In the genomic region with DNA sequence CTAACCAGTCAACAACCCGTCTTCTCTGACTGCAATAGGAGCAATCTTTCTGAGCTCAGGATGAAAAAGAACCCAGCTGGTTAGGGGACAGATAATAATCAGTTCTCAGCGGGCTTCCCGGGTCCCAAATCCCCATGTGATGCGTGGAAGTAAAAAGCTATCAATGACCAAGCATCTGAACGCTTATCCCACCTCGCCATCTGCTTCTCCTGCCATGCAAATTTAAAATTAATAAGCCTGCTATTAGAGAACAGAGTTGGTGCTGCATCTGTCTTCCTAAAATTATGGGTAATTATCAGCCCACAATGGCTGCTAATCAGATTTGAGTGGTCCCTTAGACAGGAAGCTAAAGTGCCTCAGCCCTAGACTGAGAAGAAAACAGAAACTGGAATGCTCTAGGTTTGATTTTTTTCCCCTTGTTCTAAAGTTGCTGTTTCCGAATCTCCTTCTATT, we compare ENCODE assay signal across 14 cellular contexts. TPM values are rescaled to one million over a fixed set of nuclear protein-coding genes. Genes with fewer than 3 reads are reported as not detected.
DNase-seq lines count a peak whose midpoint lies in the region; ATAC-seq and TF ChIP-seq lines count a peak whose summit lies in the region.
"Had no signal": no experiment of that assay in that cellular context is flagged by ENCODE, and none has a peak within 500 bp of the region (broad histone marks: within the 10 kb centered on the region; RNA-seq: fewer than 3 reads in every experiment).

No MANE protein-coding gene starts in this region.

- 63 to 82% methylated on average over 5 to 7 of the region's 7 CpGs for WGBS in endodermal cell (ENCODE audit: insufficient coverage in 1 of 2, insufficient read length in 1 of 2), 2 experiments
- no CpG with 5 or more reads among the region's 7 CpGs for WGBS in neuronal stem cell (ENCODE audit: extremely low coverage in 2 of 2, insufficient read length in 2 of 2, insufficient replicate concordance in 1 of 2), 2 donors

- peak overlapping the region; percentile 61; the same call in 1 of the 2 replicates for H3K4me3 Mint-ChIP-seq in HFFc6
- H3K4me3 Mint-ChIP-seq in endodermal cell, result no peak overlapping the region
- H3K4me3 Mint-ChIP-seq in progenitor cell of endocrine pancreas (ENCODE audit: low read depth), result no peak overlapping the region
- H3K4me3 Mint-ChIP-seq: stimulated activated naive CD8-positive, alpha-beta T cell treated with anti-CD3 and anti-CD28 coated beads, Interleukin-15, Interleukin-2, amounts not matched to agents 100 ng/mL and 50 ng/mL, for 24 hours had no signal

- peaks cover 2% of the 10 kb centered on the region for H3K79me1 ChIP-seq in neuronal stem cell (ENCODE audit: low read depth, low read length)

- H3K4me1 ChIP-seq in endodermal cell (ENCODE audit: control insufficient read depth, insufficient read depth, low read length) (peaks cover 36% of the 10 kb centered on the region), neuronal stem cell (ENCODE audit: control insufficient read depth in 2 of 2, insufficient read depth in 1 of 2, low read depth in 1 of 2, low read length in 2 of 2) (peaks cover 30 to 54% of the 10 kb centered on the region in 2 donors)

- DNase-seq in HFFc6, result no peak
- peak; percentile 84 for DNase-seq in NCI-H526 treated with DMSO at 0.1 percent for 48 hours (lab: John Stamatoyannopoulos, UW)
- DNase-seq in endodermal cell, result no peak
- DNase-seq in progenitor cell of endocrine pancreas (ENCODE audit: low spot score, unreplicated experiment), result no peak
- no peak for DNase-seq in neuronal stem cell (ENCODE audit: low spot score)
- no peak for DNase-seq in sciatic nerve (ENCODE audit: low spot score)
- no peak for DNase-seq in NCI-H510A (lab: John Stamatoyannopoulos, UW)
- DNase-seq: foreskin keratinocyte, KBM-7, NCI-H2029 treated with DMSO at 0.1 percent for 48 hours had no signal

- H3K27me3 Mint-ChIP-seq in HFFc6 (ENCODE audit: insufficient read depth), result peaks cover 1% of the 10 kb centered on the region
- no peaks in the 10 kb centered on the region for H3K27me3 Mint-ChIP-seq in endodermal cell (ENCODE audit: insufficient read depth)
- no peaks in the 10 kb centered on the region for H3K27me3 Mint-ChIP-seq in progenitor cell of endocrine pancreas

- no peak overlapping the region for H4K91ac ChIP-seq in neuronal stem cell (ENCODE audit: low read depth, low read length, poor library complexity)

- no peak overlapping the region for H4K8ac ChIP-seq in neuronal stem cell (ENCODE audit: low read depth, low read length)

- H3K4me3 ChIP-seq in endodermal cell (ENCODE audit: low read length) (no peak overlapping the region), neuronal stem cell (ENCODE audit: low read length in 2 of 2) (no peak overlapping the region)

- no peak overlapping the region for H2AFZ ChIP-seq in neuronal stem cell (ENCODE audit: low read length)

- H3K36me3 ChIP-seq in endodermal cell (ENCODE audit: control insufficient read depth, insufficient read depth, low read length), result no peaks in the 10 kb centered on the region
- no peaks in the 10 kb centered on the region for H3K36me3 ChIP-seq in neuronal stem cell (replicated peaks in 1 of 2; ENCODE audit: control insufficient read depth in 2 of 2, insufficient read depth in 2 of 2, low read length in 2 of 2)

- H3K27me3 ChIP-seq in endodermal cell (ENCODE audit: control insufficient read depth, insufficient read depth, low read length, poor library complexity, severe bottlenecking) (no peaks in the 10 kb centered on the region), neuronal stem cell (ENCODE audit: control insufficient read depth in 3 of 3, insufficient read depth in 3 of 3, low read depth in 1 of 3, low read length in 3 of 3) (no peaks in the 10 kb centered on the region)
- H3K27me3 ChIP-seq: foreskin keratinocyte had no signal

- no peak overlapping the region for H2BK120ac ChIP-seq in neuronal stem cell (ENCODE audit: low read depth, low read length)

- H3K9ac ChIP-seq in endodermal cell (ENCODE audit: extremely low read depth, low read length, poor library complexity, severe bottlenecking) (no peak overlapping the region), neuronal stem cell (ENCODE audit: low read depth, low read length, poor library complexity) (no peak overlapping the region)

- ATAC-seq in sciatic nerve (no peak), GM19023 (IDR thresholded peaks at IDR 0.05; ENCODE audit: unreplicated experiment) (no peak)
- ATAC-seq: activated CD4-positive, CD25-positive, alpha-beta regulatory T cell treated with anti-CD3 and anti-CD28 coated beads, Interleukin-2, amount 50 U/mL, for 24 hours; foreskin keratinocyte had no signal

- peak overlapping the region; percentile 76 for H3K27ac ChIP-seq in endodermal cell (ENCODE audit: low read depth, low read length)
- no peak overlapping the region for H3K27ac ChIP-seq in neuronal stem cell (replicated peaks; ENCODE audit: low read length)
- H3K27ac ChIP-seq: C4-2B, foreskin keratinocyte had no signal

- no peak overlapping the region for H3K14ac ChIP-seq in neuronal stem cell (ENCODE audit: low read length)

- H3K4ac ChIP-seq in neuronal stem cell (ENCODE audit: low read length), result no peak overlapping the region

- H2AK5ac ChIP-seq in neuronal stem cell (ENCODE audit: low read depth, low read length), result no peak overlapping the region

- intact Hi-C loops in sciatic nerve (cut with DNase I), result no loop called here

- peak overlapping the region; percentile 91 for H3K27ac Mint-ChIP-seq in HFFc6
- H3K27ac Mint-ChIP-seq in endodermal cell, result no peak overlapping the region
- H3K27ac Mint-ChIP-seq in progenitor cell of endocrine pancreas, result peak overlapping the region; percentile 49
- H3K27ac Mint-ChIP-seq: stimulated activated naive CD8-positive, alpha-beta T cell treated with anti-CD3 and anti-CD28 coated beads, Interleukin-15, Interleukin-2, amounts not matched to agents 100 ng/mL and 50 ng/mL, for 24 hours had no signal

- peaks cover 56% of the 10 kb centered on the region for H3K36me3 Mint-ChIP-seq in HFFc6 (ENCODE audit: low read depth)
- no peaks in the 10 kb centered on the region for H3K36me3 Mint-ChIP-seq in endodermal cell (ENCODE audit: low read depth)
- no peaks in the 10 kb centered on the region for H3K36me3 Mint-ChIP-seq in progenitor cell of endocrine pancreas (ENCODE audit: insufficient read depth)

- no peak overlapping the region for H2BK5ac ChIP-seq in neuronal stem cell (ENCODE audit: low read length)

- H3K4me2 ChIP-seq in neuronal stem cell (ENCODE audit: insufficient read depth, low read length, poor library complexity, severe bottlenecking), result no peak overlapping the region

- no peak overlapping the region for H3K23ac ChIP-seq in neuronal stem cell (ENCODE audit: low read depth, low read length, poor library complexity)

- H2BK12ac ChIP-seq in neuronal stem cell (ENCODE audit: low read length), result no peak overlapping the region

- H3K4me1 Mint-ChIP-seq in HFFc6 (ENCODE audit: low read depth) (peaks cover 100% of the 10 kb centered on the region), endodermal cell (peaks cover 60% of the 10 kb centered on the region), progenitor cell of endocrine pancreas (ENCODE audit: low read depth) (peaks cover 26% of the 10 kb centered on the region)

- H3K9me3 Mint-ChIP-seq in HFFc6 (no peaks in the 10 kb centered on the region), endodermal cell (no peaks in the 10 kb centered on the region), progenitor cell of endocrine pancreas (ENCODE audit: low read depth) (no peaks in the 10 kb centered on the region)
- H3K9me3 Mint-ChIP-seq: stimulated activated naive CD8-positive, alpha-beta T cell treated with anti-CD3 and anti-CD28 coated beads, Interleukin-15, Interleukin-2, amounts not matched to agents 100 ng/mL and 50 ng/mL, for 24 hours had no signal

- no peak overlapping the region for H2BK15ac ChIP-seq in neuronal stem cell (ENCODE audit: low read length)

- H3K18ac ChIP-seq in neuronal stem cell (ENCODE audit: low read length), result no peak overlapping the region

- H3K9me3 ChIP-seq in endodermal cell (ENCODE audit: control insufficient read depth, low read length) (no peaks in the 10 kb centered on the region), neuronal stem cell (replicated peaks in 1 of 2; ENCODE audit: control insufficient read depth in 2 of 2, insufficient read depth in 1 of 2, low read depth in 1 of 2, low read length in 2 of 2) (no peaks in the 10 kb centered on the region)

- no peak for TF ChIP-seq CTCF in HFFc6 (IDR thresholded peaks at IDR 0.05)
- no peak for TF ChIP-seq CTCF in endodermal cell (conservative IDR thresholded peaks at IDR 0.05)
- TF ChIP-seq CTCF in progenitor cell of endocrine pancreas (IDR thresholded peaks at IDR 0.05; ENCODE audit: unreplicated experiment), result no peak

RNA-seq across cellular contexts. Expression of gene AFAP1, which starts 37.5 kb away (rescaled TPM):
- 100 to 1,000 TPM in 5 of 6 experiments, 10 to 100 TPM in 1; 99.7 to 116 (median 107) TPM for total RNA-seq in HFFc6 (2021; fragmentation: NEBNext Ultra II Directional; extraction: Animal tissue kit (Norgen Biotek cat#: 25700))
- total RNA-seq in endodermal cell (10 to 100 TPM; 18.2 to 22.5 TPM), progenitor cell of endocrine pancreas (31.9 and 32.9 TPM in 2 replicates), sciatic nerve (64.5 TPM)
- polyA plus RNA-seq in endodermal cell (2013, experiment 1 of 2), result 24.1 TPM
- polyA plus RNA-seq in endodermal cell (2013, experiment 2 of 2), result 22.7 TPM
- 4.6 TPM for polyA plus RNA-seq in neuronal stem cell (2013, experiment 1 of 2)
- 4.6 TPM for polyA plus RNA-seq in neuronal stem cell (2013, experiment 2 of 2)
